Comparison of ENCODE assay signal across 18 cellular contexts in the genomic region with DNA sequence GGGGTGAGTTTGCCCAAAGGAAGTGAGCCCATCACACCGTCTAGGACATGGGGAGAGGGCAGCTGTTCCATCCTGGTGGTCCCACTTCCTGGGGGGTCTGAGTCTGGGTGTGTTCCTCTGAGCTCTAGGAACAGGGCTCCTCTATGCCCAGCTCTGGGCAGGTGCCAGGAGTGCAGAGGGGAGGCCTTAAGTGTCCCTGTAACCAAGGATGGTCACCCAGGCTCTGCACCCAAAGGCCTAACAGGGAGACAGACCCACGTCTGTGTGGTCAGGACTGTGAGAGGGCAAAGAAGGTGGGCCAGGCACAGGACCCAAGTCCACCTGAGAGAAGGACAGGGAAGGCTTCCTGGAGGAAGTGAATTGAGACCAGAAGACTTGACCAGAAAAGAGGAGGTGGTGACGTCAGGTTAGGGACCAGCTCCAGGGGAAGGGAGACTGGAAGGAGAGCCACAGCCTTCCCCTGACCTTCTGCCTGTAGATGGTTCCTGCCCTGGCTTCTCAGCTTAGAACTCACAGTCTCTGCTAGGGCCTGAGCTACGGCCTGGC. TPM values are rescaled to one million over a fixed set of nuclear protein-coding genes. Genes with fewer than 3 reads are reported as not detected.
A peak's percentile ranks its signal among the peaks of the same experiment; 100 is the strongest.
DNase-seq lines count a peak whose midpoint lies in the region; ATAC-seq and TF ChIP-seq lines count a peak whose summit lies in the region.
"Had no signal": no experiment of that assay in that cellular context is flagged by ENCODE, and none has a peak within 500 bp of the region (broad histone marks: within the 10 kb centered on the region; RNA-seq: fewer than 3 reads in every experiment).

No MANE protein-coding gene starts in this region.

- no peak overlapping the region for H3K4me3 ChIP-seq in aorta (ENCODE audit: low read length in 2 of 2)
- H3K4me3 ChIP-seq: ascending aorta, left lung, mucosa of descending colon had no signal

- no peaks in the 10 kb centered on the region for H3K27me3 Mint-ChIP-seq in activated naive CD8-positive, alpha-beta T cell
- H3K27me3 Mint-ChIP-seq in activated naive CD8-positive, alpha-beta T cell treated with anti-CD3 and anti-CD28 coated beads for 36 hours: peaks cover 11% of the 10 kb centered on the region
- peaks cover 19% of the 10 kb centered on the region for H3K27me3 Mint-ChIP-seq in brain
- peaks cover 76% of the 10 kb centered on the region for H3K27me3 Mint-ChIP-seq in nephron (ENCODE audit: low read depth)
- peaks cover 41 to 77% (median 55%) of the 10 kb centered on the region in 3 donors for H3K27me3 Mint-ChIP-seq in CD14-positive monocyte (ENCODE audit: low read depth in 3 of 3)
- H3K27me3 Mint-ChIP-seq in MCF 10A (ENCODE audit: insufficient read depth, unreplicated experiment): no peaks in the 10 kb centered on the region

- H3K36me3 ChIP-seq in aorta (ENCODE audit: control insufficient read depth in 1 of 2, insufficient read depth in 2 of 2, low read length in 1 of 2): no peaks in the 10 kb centered on the region
- H3K36me3 ChIP-seq: ascending aorta, left lung had no signal

- POLR2A ChIA-PET in MCF 10A (lab: Yijun Ruan, JAX): no interaction called here

- no peak for ATAC-seq in aorta (ENCODE audit: low FRiP score)
- ATAC-seq in GM18873 (IDR thresholded peaks at IDR 0.05; ENCODE audit: low FRiP score, unreplicated experiment): no peak
- ATAC-seq: left lung had no signal

- no TSS peak for BruUV-seq in MCF 10A (replicated peaks; lab: Mats Ljungman, UMichigan)

- H3K27me3 ChIP-seq in aorta (ENCODE audit: control insufficient read depth in 1 of 2, insufficient read depth in 2 of 2, low read length in 1 of 2): no peaks in the 10 kb centered on the region

- DNase-seq in activated naive CD8-positive, alpha-beta T cell treated with anti-CD3 and anti-CD28 coated beads for 36 hours: no peak
- peak; percentile 26 to 51 for DNase-seq in aorta
- DNase-seq in CD14-positive monocyte (ENCODE audit: low spot score): no peak
- no peak for DNase-seq in MCF 10A (ENCODE audit: unreplicated experiment)
- DNase-seq: activated CD4-positive, alpha-beta T cell treated with anti-CD3 and anti-CD28 coated beads for 4 hours; DND-41; NCI-H1105; NCI-H2107; NCI-H524 treated with DMSO at 0.1 percent for 48 hours had no signal

- H3K4me1 Mint-ChIP-seq in activated naive CD8-positive, alpha-beta T cell (ENCODE audit: low read depth): peaks cover 23% of the 10 kb centered on the region
- peaks cover 13% of the 10 kb centered on the region for H3K4me1 Mint-ChIP-seq in activated naive CD8-positive, alpha-beta T cell treated with anti-CD3 and anti-CD28 coated beads for 36 hours
- peaks cover 70% of the 10 kb centered on the region for H3K4me1 Mint-ChIP-seq in brain
- peaks cover 12% of the 10 kb centered on the region for H3K4me1 Mint-ChIP-seq in nephron
- peaks cover 13% of the 10 kb centered on the region for H3K4me1 Mint-ChIP-seq in CD14-positive monocyte
- no peaks in the 10 kb centered on the region for H3K4me1 Mint-ChIP-seq in MCF 10A (ENCODE audit: insufficient read depth, unreplicated experiment)

- WGBS in aorta, 2 donors: 81 to 84% methylated on average over 4 of the region's 4 CpGs

- no peaks in the 10 kb centered on the region for H3K9me3 Mint-ChIP-seq in activated naive CD8-positive, alpha-beta T cell (ENCODE audit: low read depth)
- H3K9me3 Mint-ChIP-seq in activated naive CD8-positive, alpha-beta T cell treated with anti-CD3 and anti-CD28 coated beads for 36 hours: no peaks in the 10 kb centered on the region
- peaks cover 0 to 2% (median 0%) of the 10 kb centered on the region in 5 experiments for H3K9me3 Mint-ChIP-seq in brain
- no peaks in the 10 kb centered on the region for H3K9me3 Mint-ChIP-seq in nephron
- H3K9me3 Mint-ChIP-seq in CD14-positive monocyte: peaks cover 0 to 7% (median 3%) of the 10 kb centered on the region in 7 donors
- H3K9me3 Mint-ChIP-seq in MCF 10A (ENCODE audit: unreplicated experiment): no peaks in the 10 kb centered on the region
- H3K9me3 Mint-ChIP-seq: stimulated activated naive CD8-positive, alpha-beta T cell treated with anti-CD3 and anti-CD28 coated beads, Interleukin-15, Interleukin-2, amounts not matched to agents 100 ng/mL and 50 ng/mL, for 24 hours had no signal

- H3K27ac Mint-ChIP-seq in activated naive CD8-positive, alpha-beta T cell: no peak overlapping the region
- no peak overlapping the region for H3K27ac Mint-ChIP-seq in activated naive CD8-positive, alpha-beta T cell treated with anti-CD3 and anti-CD28 coated beads for 36 hours
- H3K27ac Mint-ChIP-seq in brain: peak overlapping the region; percentile 66 to 99 (median 93)
- no peak overlapping the region for H3K27ac Mint-ChIP-seq in nephron
- no peak overlapping the region for H3K27ac Mint-ChIP-seq in CD14-positive monocyte
- H3K27ac Mint-ChIP-seq in MCF 10A (ENCODE audit: low read depth, unreplicated experiment): no peak overlapping the region
- H3K27ac Mint-ChIP-seq: stimulated activated naive CD8-positive, alpha-beta T cell treated with anti-CD3 and anti-CD28 coated beads, Interleukin-15, Interleukin-2, amounts not matched to agents 100 ng/mL and 50 ng/mL, for 24 hours had no signal

- H3K27ac ChIP-seq in aorta (ENCODE audit: low read depth in 1 of 2, low read length in 2 of 2): no peak overlapping the region
- H3K27ac ChIP-seq: ascending aorta, KMS-11, left lung had no signal

- H3K36me3 Mint-ChIP-seq in activated naive CD8-positive, alpha-beta T cell: peaks cover 4% of the 10 kb centered on the region
- H3K36me3 Mint-ChIP-seq in activated naive CD8-positive, alpha-beta T cell treated with anti-CD3 and anti-CD28 coated beads for 36 hours: no peaks in the 10 kb centered on the region
- H3K36me3 Mint-ChIP-seq in brain (no peaks in the 10 kb centered on the region), nephron (ENCODE audit: low read depth) (no peaks in the 10 kb centered on the region), CD14-positive monocyte (peaks cover 0 to 3% of the 10 kb centered on the region in 2 donors), MCF 10A (ENCODE audit: insufficient read depth, unreplicated experiment) (no peaks in the 10 kb centered on the region)

- intact Hi-C loops in aorta (cut with DNase I) (no loop called here), CD14-positive monocyte (cut with micrococcal nuclease) (no loop called here), MCF 10A (cut with micrococcal nuclease) (no loop called here)

- peak overlapping the region; percentile 45 for H3K4me3 Mint-ChIP-seq in activated naive CD8-positive, alpha-beta T cell
- H3K4me3 Mint-ChIP-seq in activated naive CD8-positive, alpha-beta T cell treated with anti-CD3 and anti-CD28 coated beads for 36 hours: no peak overlapping the region
- H3K4me3 Mint-ChIP-seq in brain: peak overlapping the region; percentile 52 to 86 (median 74)
- H3K4me3 Mint-ChIP-seq in nephron: peak overlapping the region in 2 of 3 experiments; percentile 38 to 60
- H3K4me3 Mint-ChIP-seq in CD14-positive monocyte: peak overlapping the region in 1 of 2 donors; percentile 39
- no peak overlapping the region for H3K4me3 Mint-ChIP-seq in MCF 10A (ENCODE audit: unreplicated experiment)
- H3K4me3 Mint-ChIP-seq: stimulated activated naive CD8-positive, alpha-beta T cell treated with anti-CD3 and anti-CD28 coated beads, Interleukin-15, Interleukin-2, amounts not matched to agents 100 ng/mL and 50 ng/mL, for 24 hours had no signal

- CTCF ChIA-PET in MCF 10A (lab: Yijun Ruan, JAX): no interaction called here

- no peaks in the 10 kb centered on the region for H3K4me1 ChIP-seq in aorta (ENCODE audit: control insufficient read depth in 1 of 2, insufficient read depth in 2 of 2, low read length in 2 of 2)

- TF ChIP-seq CTCF in brain (conservative IDR thresholded peaks at IDR 0.05) (no peak), nephron (IDR thresholded peaks at IDR 0.05; ENCODE audit: unreplicated experiment in 3 of 3) (no peak), CD14-positive monocyte (IDR thresholded peaks at IDR 0.05) (no peak), MCF 10A (IDR thresholded peaks at IDR 0.05; ENCODE audit: unreplicated experiment) (no peak)

- H3K9me3 ChIP-seq in aorta (ENCODE audit: control insufficient read depth, low read length): no peaks in the 10 kb centered on the region
- H3K9me3 ChIP-seq: ascending aorta, left lung, mucosa of descending colon had no signal

RNA-seq across cellular contexts. Expression of a gene that starts 11.3 kb away (rescaled TPM):
- 10 to 100 TPM; 62.4 to 68.4 TPM for total RNA-seq in activated naive CD8-positive, alpha-beta T cell treated with anti-CD3 and anti-CD28 coated beads for 36 hours
- polyA plus RNA-seq in brain (ENCODE audit: insufficient read depth, low read depth, low replicate concordance) (19.3 TPM), aorta (1 to 10 TPM; 6.1 to 6.9 TPM), CD14-positive monocyte (under 1 TPM; 0.67 to 0.99 TPM)
- total RNA-seq in aorta (10 to 100 TPM; 29.9 to 42.9 TPM), MCF 10A (2022) (44.7 and 56.4 TPM in 2 replicates)

Comparison
In these comparisons a context has a peak if more than half of its experiments do, and no peak if none do; other contexts are left out.
1. H3K4me3 Mint-ChIP-seq: peak in activated naive CD8-positive, alpha-beta T cell (single experiment), brain (5 of 5) and nephron (2 of 3); none in activated naive CD8-positive, alpha-beta T cell treated with anti-CD3 and anti-CD28 coated beads for 36 hours (single experiment) and MCF 10A (single experiment).
2. H3K27ac Mint-ChIP-seq: peak in brain (5 of 5); none in activated naive CD8-positive, alpha-beta T cell (single experiment), activated naive CD8-positive, alpha-beta T cell treated with anti-CD3 and anti-CD28 coated beads for 36 hours (single experiment), nephron (0 of 3), CD14-positive monocyte (0 of 7) and MCF 10A (single experiment).
3. DNase-seq: peak in aorta (2 of 2); none in activated naive CD8-positive, alpha-beta T cell treated with anti-CD3 and anti-CD28 coated beads for 36 hours (single experiment), CD14-positive monocyte (single experiment) and MCF 10A (single experiment).